Comparison of ENCODE assay signal across 8 cellular contexts in the genomic region with DNA sequence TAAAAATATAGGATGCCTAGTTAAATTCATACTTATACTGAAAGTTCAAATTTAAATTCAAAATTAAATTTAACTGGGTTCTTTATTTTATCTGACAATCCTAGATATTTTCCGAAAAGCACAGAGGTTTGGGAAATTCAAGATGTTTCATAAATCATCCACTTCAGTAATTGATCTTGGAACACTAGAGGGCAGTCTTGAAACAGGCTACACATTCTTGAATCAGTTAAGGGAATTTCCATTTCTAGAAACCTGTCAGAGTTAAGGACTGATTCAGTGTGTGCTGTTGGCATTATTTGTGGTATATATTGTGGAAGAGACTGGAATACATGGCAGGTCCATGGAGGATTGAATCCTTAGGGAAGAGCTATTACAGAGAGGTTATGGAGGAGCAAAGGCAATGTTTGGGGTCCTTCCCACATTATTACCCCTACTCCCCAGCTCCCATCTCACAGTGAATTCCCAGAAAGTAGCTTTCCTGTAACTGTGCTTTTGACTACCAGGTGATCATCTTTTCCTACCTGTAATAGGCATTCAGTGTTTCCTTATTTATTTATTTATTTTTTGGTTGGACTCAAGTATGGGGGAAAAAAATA.
DNase-seq lines count a peak whose midpoint lies in the region; ATAC-seq, FAIRE-seq and TF ChIP-seq lines count a peak whose summit lies in the region.

No MANE protein-coding gene starts in this region.

- peaks cover 7% of the 10 kb centered on the region for H3K4me1 Mint-ChIP-seq in Caco-2 (ENCODE audit: low read depth, unreplicated experiment)
- H3K4me1 Mint-ChIP-seq in MCF 10A (ENCODE audit: insufficient read depth, unreplicated experiment), result peaks cover 6% of the 10 kb centered on the region

- DNase-seq in Caco-2 (peak in 1 of 2 experiments; percentile 41), NCI-H460 (ENCODE audit: extremely low read depth, low read depth) (peak; percentile 41), MCF 10A (ENCODE audit: unreplicated experiment) (peak; percentile 77), left colon (no peak), urothelium cell line (ENCODE audit: low spot score) (peak; percentile 46)

- no peaks in the 10 kb centered on the region for H3K36me3 Mint-ChIP-seq in Caco-2 (ENCODE audit: insufficient read depth, unreplicated experiment)
- H3K36me3 Mint-ChIP-seq in MCF 10A (ENCODE audit: insufficient read depth, unreplicated experiment), result no peaks in the 10 kb centered on the region

- CTCF ChIA-PET in Caco-2 (lab: Charles Lee) (interaction anchor here (0.6 to 1.2 kb wide), 2 partner anchors 15 to 227 kb away, joined by 3 read pairs; no protein-coding TSS in a partner anchor), MCF 10A (lab: Yijun Ruan, JAX) (interaction anchor here (0.6 to 19.3 kb wide), 45 partner anchors 8 to 974 kb away, joined by 3 to 744 read pairs (median 4); partner anchors contain the start of gene ELOVL6)

- no peaks in the 10 kb centered on the region for H3K9me3 ChIP-seq in Caco-2

- no peaks in the 10 kb centered on the region for H3K27me3 ChIP-seq in Caco-2 (replicated peaks; ENCODE audit: control insufficient read depth, insufficient read depth, low read length)

- no peaks in the 10 kb centered on the region for H3K27me3 Mint-ChIP-seq in Caco-2 (ENCODE audit: insufficient read depth, unreplicated experiment)
- H3K27me3 Mint-ChIP-seq in MCF 10A (ENCODE audit: insufficient read depth, unreplicated experiment), result no peaks in the 10 kb centered on the region

- BruUV-seq in Caco-2 (replicated peaks; lab: Mats Ljungman, UMichigan) (no TSS peak), MCF 10A (replicated peaks; lab: Mats Ljungman, UMichigan) (no TSS peak)

- H3K9me3 Mint-ChIP-seq in Caco-2 (ENCODE audit: unreplicated experiment) (no peaks in the 10 kb centered on the region), MCF 10A (ENCODE audit: unreplicated experiment) (no peaks in the 10 kb centered on the region)

- POLR2A ChIA-PET in Caco-2 (lab: Charles Lee), result no interaction called here
- POLR2A ChIA-PET in MCF 10A (lab: Yijun Ruan, JAX), result interaction anchor here (0.8 to 1.4 kb wide), 4 partner anchors 193 to 510 kb away, joined by 3 to 5 read pairs (median 4); partner anchors contain the start of gene ELOVL6

- H3K27ac Mint-ChIP-seq in Caco-2 (ENCODE audit: unreplicated experiment) (no peak overlapping the region), MCF 10A (ENCODE audit: low read depth, unreplicated experiment) (no peak overlapping the region)

- peak; percentile 50 to 61 for TF ChIP-seq CTCF in Caco-2 (IDR thresholded peaks at IDR 0.05; ENCODE audit: insufficient read depth in 1 of 2, low read depth in 1 of 2, low read length in 1 of 2, severe bottlenecking in 1 of 2, unreplicated experiment in 1 of 2)
- TF ChIP-seq CTCF in MCF 10A (IDR thresholded peaks at IDR 0.05; ENCODE audit: unreplicated experiment), result peak; percentile 64

- H3K36me3 ChIP-seq in Caco-2 (ENCODE audit: control insufficient read depth, insufficient read depth, low read length), result no peaks in the 10 kb centered on the region

- peak; percentile 83 for ATAC-seq in GM18867 (IDR thresholded peaks at IDR 0.05; ENCODE audit: unreplicated experiment)
- ATAC-seq in HG03159 (IDR thresholded peaks at IDR 0.05; ENCODE audit: unreplicated experiment), result peak; percentile 69
- peak; percentile 72 for ATAC-seq in left colon
- no peak for ATAC-seq in HG03280 (IDR thresholded peaks at IDR 0.05; ENCODE audit: unreplicated experiment)

- FAIRE-seq in urothelium cell line (lab: Jason Lieb, UNC), result no peak

- H3K4me3 Mint-ChIP-seq in Caco-2 (ENCODE audit: unreplicated experiment) (no peak overlapping the region), MCF 10A (ENCODE audit: unreplicated experiment) (no peak overlapping the region)

- intact Hi-C loops in Caco-2 (cut with micrococcal nuclease; ENCODE audit: unreplicated experiment), result loop anchor here (1.0 to 5.0 kb wide), 3 partner anchors 37 to 206 kb away; partner anchors contain the start of gene ELOVL6
- intact Hi-C loops in MCF 10A (cut with micrococcal nuclease), result loop anchor here (1.0 to 10.0 kb wide), 5 partner anchors 195 to 949 kb away; no protein-coding TSS in a partner anchor
- intact Hi-C loops in left colon (cut with DNase I, micrococcal nuclease), result loop anchor here in 1 of 2 donors (10.0 kb wide), 1 partner anchor 509 kb away; no protein-coding TSS in a partner anchor

- H3K4me3 ChIP-seq in Caco-2 (ENCODE audit: low read depth, low read length), result no peak overlapping the region

- no peaks in the 10 kb centered on the region; the same call in 1 of the 2 replicates for H3K4me1 ChIP-seq in Caco-2

Comparison
In these comparisons a context has a peak if more than half of its experiments do, and no peak if none do; other contexts are left out.
1. DNase-seq: peak in NCI-H460 (single experiment), MCF 10A (single experiment) and urothelium cell line (single experiment); none in left colon (0 of 2).